28 cellular contexts compared by ENCODE assay signal in the genomic region with DNA sequence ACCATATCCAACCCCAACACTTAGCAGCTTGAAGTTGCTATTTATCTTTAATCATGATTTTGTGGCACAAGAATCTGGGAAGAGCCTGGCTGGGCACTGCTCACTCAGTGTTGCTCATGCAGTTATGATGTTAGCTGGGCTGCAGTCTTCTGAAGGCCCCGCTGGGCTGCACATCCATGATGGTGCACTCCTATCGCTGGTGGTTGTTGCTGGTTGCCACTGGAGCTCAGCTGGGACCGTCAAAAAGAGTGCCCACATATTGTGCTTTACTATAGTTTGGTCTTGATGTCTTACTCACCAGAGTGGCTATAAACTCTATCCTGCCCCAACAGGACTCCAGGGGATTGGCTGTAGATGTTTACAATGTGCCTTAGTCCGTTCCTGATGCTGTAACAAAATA.
DNase-seq lines count a peak whose midpoint lies in the region; TF ChIP-seq lines count a peak whose summit lies in the region.
"Had no signal": no experiment of that assay in that cellular context is flagged by ENCODE, and none has a peak within 500 bp of the region (broad histone marks: within the 10 kb centered on the region; RNA-seq: fewer than 3 reads in every experiment).

No MANE protein-coding gene starts in this region.

- DNase-seq in esophagus muscularis mucosa (ENCODE audit: extremely low spot score) (peak; percentile 83), Calu3 (no peak)
- DNase-seq: 8988T; ACHN; AML-193; BE2C; C1 segment of cervical spinal cord; Caco-2; CD4-positive, alpha-beta memory T cell; CD4-positive, alpha-beta T cell; CD4-positive, CD25-positive, alpha-beta regulatory T cell; CD8-positive, alpha-beta memory T cell; CD8-positive, alpha-beta T cell; COR-L47; DMS 273 treated with DMSO at 0.1 percent for 48 hours; DMS153; DMS53; DMS79; DMS79 treated with DMSO at 0.1 percent for 48 hours; DND-41; EL had no signal

- WGBS in esophagus muscularis mucosa: 71% methylated on average over 1 of the region's 4 CpGs

- no peak overlapping the region for H3K27ac Mint-ChIP-seq in Calu3 (ENCODE audit: unreplicated experiment)
- H3K27ac Mint-ChIP-seq: B cell; CD14-positive monocyte; CD4-positive, alpha-beta memory T cell; CD4-positive, alpha-beta T cell; CD4-positive, CD25-positive, alpha-beta regulatory T cell; CD8-positive, alpha-beta memory T cell; CD8-positive, alpha-beta T cell had no signal

- no peaks in the 10 kb centered on the region for H3K27me3 ChIP-seq in esophagus muscularis mucosa
- H3K27me3 ChIP-seq: BLaER1; BLaER1 treated with 17β-estradiol and CSF1 and Interleukin-3, amounts not matched to agents 10 nM and 100 nM had no signal

- no peaks in the 10 kb centered on the region for H3K36me3 ChIP-seq in esophagus muscularis mucosa
- H3K36me3 ChIP-seq: BE2C; BLaER1; BLaER1 treated with 17β-estradiol and CSF1 and Interleukin-3, amounts not matched to agents 10 nM and 100 nM had no signal

- no peaks in the 10 kb centered on the region for H3K4me1 ChIP-seq in esophagus muscularis mucosa
- H3K4me1 ChIP-seq: A549; BE2C; BLaER1; BLaER1 treated with 17β-estradiol and CSF1 and Interleukin-3, amounts not matched to agents 10 nM and 100 nM; Caco-2 had no signal

- intact Hi-C loops in esophagus muscularis mucosa (cut with DNase I): no loop called here
- intact Hi-C loops in Calu3 (cut with micrococcal nuclease; ENCODE audit: unreplicated experiment): no loop called here

- H3K4me3 Mint-ChIP-seq in Calu3 (ENCODE audit: low read depth, unreplicated experiment): no peak overlapping the region
- H3K4me3 Mint-ChIP-seq: B cell; CD14-positive monocyte; CD4-positive, alpha-beta memory T cell; CD4-positive, alpha-beta T cell; CD4-positive, CD25-positive, alpha-beta regulatory T cell; CD8-positive, alpha-beta memory T cell; CD8-positive, alpha-beta T cell had no signal

- CTCF ChIA-PET in Calu3 (lab: Charles Lee): no interaction called here

- H3K27ac ChIP-seq in esophagus muscularis mucosa (replicated peaks in 1 of 4): no peak overlapping the region
- H3K27ac ChIP-seq: 22Rv1; A549; BLaER1; BLaER1 treated with 17β-estradiol and CSF1 and Interleukin-3, amounts not matched to agents 10 nM and 100 nM; C4-2B had no signal

- no TSS peak for BruUV-seq in Calu3 (replicated peaks; lab: Mats Ljungman, UMichigan)

- H3K9me3 ChIP-seq in esophagus muscularis mucosa: no peaks in the 10 kb centered on the region
- H3K9me3 ChIP-seq: A549; BE2C; BLaER1; BLaER1 treated with 17β-estradiol and CSF1 and Interleukin-3, amounts not matched to agents 10 nM and 100 nM; Caco-2 had no signal

- H3K36me3 Mint-ChIP-seq in Calu3 (ENCODE audit: insufficient read depth, unreplicated experiment): no peaks in the 10 kb centered on the region
- H3K36me3 Mint-ChIP-seq: CD14-positive monocyte; CD4-positive, alpha-beta memory T cell; CD4-positive, CD25-positive, alpha-beta regulatory T cell; CD8-positive, alpha-beta memory T cell; CD8-positive, alpha-beta T cell had no signal

- no peak overlapping the region for H3K4me3 ChIP-seq in esophagus muscularis mucosa
- H3K4me3 ChIP-seq: A549; BLaER1; BLaER1 treated with 17β-estradiol and CSF1 and Interleukin-3, amounts not matched to agents 10 nM and 100 nM had no signal

- H3K4me1 Mint-ChIP-seq in Calu3 (ENCODE audit: low read depth, unreplicated experiment): no peaks in the 10 kb centered on the region
- H3K4me1 Mint-ChIP-seq: B cell; CD14-positive monocyte; CD4-positive, alpha-beta memory T cell; CD4-positive, CD25-positive, alpha-beta regulatory T cell; CD8-positive, alpha-beta memory T cell had no signal

- H3K9me3 Mint-ChIP-seq in Calu3 (ENCODE audit: low read depth, unreplicated experiment): no peaks in the 10 kb centered on the region
- H3K9me3 Mint-ChIP-seq: CD8-positive, alpha-beta memory T cell; CD8-positive, alpha-beta T cell had no signal

- TF ChIP-seq CTCF in esophagus muscularis mucosa (IDR thresholded peaks at IDR 0.05): no peak
- TF ChIP-seq CTCF in Calu3 (IDR thresholded peaks at IDR 0.05; ENCODE audit: unreplicated experiment): no peak

- TF ChIP-seq EP300 in esophagus muscularis mucosa (IDR thresholded peaks at IDR 0.05): no peak

- H3K27me3 Mint-ChIP-seq in Calu3 (ENCODE audit: unreplicated experiment): peaks cover 24% of the 10 kb centered on the region
- H3K27me3 Mint-ChIP-seq: B cell had no signal

- TF ChIP-seq POLR2A in esophagus muscularis mucosa (IDR thresholded peaks at IDR 0.05; ENCODE audit: low read depth): no peak
